ENCODE assay signal across 35 cellular contexts in the genomic region with DNA sequence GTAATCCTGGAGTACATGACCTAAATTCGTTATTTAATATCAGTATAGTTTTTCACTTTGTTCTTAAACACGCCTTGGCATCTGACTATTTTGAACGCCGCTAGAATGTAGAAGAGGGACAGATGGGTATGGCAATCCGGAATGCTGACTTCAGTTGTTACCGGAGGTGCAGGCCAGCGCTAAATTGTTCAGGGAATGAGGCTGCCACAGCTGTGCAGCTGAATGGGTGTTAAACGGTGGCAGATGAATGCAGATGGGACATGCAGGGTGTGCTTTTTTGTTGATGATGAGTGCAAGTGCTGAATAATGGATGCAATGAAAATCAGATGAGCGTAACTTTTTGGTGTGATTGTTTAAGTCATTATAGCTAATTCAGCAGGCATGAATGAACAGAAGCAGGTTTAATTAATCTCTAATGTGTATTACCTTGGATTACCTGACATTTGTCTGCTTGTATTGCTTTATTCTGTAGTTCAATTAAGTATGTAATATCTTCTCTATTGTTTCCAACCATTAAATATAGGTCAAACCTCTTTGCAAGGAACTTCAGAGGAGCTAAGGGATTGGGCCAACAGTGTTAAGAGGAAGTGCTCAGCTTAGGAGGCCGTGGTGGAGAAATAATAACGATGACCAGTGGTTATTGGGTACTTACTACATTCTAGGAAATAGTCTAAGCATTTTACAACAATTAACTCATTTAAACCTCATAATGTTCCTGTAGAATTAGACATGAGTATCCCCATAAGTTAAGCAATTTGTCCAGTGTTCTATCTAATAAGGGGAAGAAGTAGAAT. TPM values are rescaled to one million over a fixed set of nuclear protein-coding genes. Genes with fewer than 3 reads are reported as not detected.
A peak's percentile ranks its signal among the peaks of the same experiment; 100 is the strongest.
DNase-seq lines count a peak whose midpoint lies in the region; ATAC-seq, FAIRE-seq and TF ChIP-seq lines count a peak whose summit lies in the region.
"Had no signal": no experiment of that assay in that cellular context is flagged by ENCODE, and none has a peak within 500 bp of the region (broad histone marks: within the 10 kb centered on the region; RNA-seq: fewer than 3 reads in every experiment).

No MANE protein-coding gene starts in this region.

- peaks cover 31% of the 10 kb centered on the region for H3K4me1 Mint-ChIP-seq in activated T-cell treated with anti-CD3 and anti-CD28 coated beads, Interleukin-2, amount 50 U/mL, for 72 hours (ENCODE audit: low read depth)
- peaks cover 36% of the 10 kb centered on the region for H3K4me1 Mint-ChIP-seq in HFFc6 (ENCODE audit: low read depth)

- H3K36me3 Mint-ChIP-seq in activated T-cell treated with anti-CD3 and anti-CD28 coated beads, Interleukin-2, amount 50 U/mL, for 72 hours (ENCODE audit: insufficient read depth in 2 of 2) = peaks cover 0 to 2% of the 10 kb centered on the region in 2 donors
- H3K36me3 Mint-ChIP-seq in HFFc6 (ENCODE audit: low read depth) = peaks cover 15% of the 10 kb centered on the region; the same call in 1 of the 2 replicates
- H3K36me3 Mint-ChIP-seq: naive thymus-derived CD8-positive, alpha-beta T cell had no signal

- no peak overlapping the region for H3K27ac Mint-ChIP-seq in activated T-cell treated with anti-CD3 and anti-CD28 coated beads, Interleukin-2, amount 50 U/mL, for 72 hours
- no peak overlapping the region; the same call in 1 of the 2 replicates for H3K27ac Mint-ChIP-seq in HFFc6
- H3K27ac Mint-ChIP-seq: activated naive CD8-positive, alpha-beta T cell treated with anti-CD3 and anti-CD28 coated beads, Interleukin-2, amount 50 U/mL, for 24 hours; naive thymus-derived CD8-positive, alpha-beta T cell had no signal

- H3K4me2 ChIP-seq in OCI-LY3 (ENCODE audit: low read length) (peak overlapping the region; percentile 89), smooth muscle cell (no peak overlapping the region)

- H3K79me2 ChIP-seq in OCI-LY3 (ENCODE audit: low read length) = no peaks in the 10 kb centered on the region
- no peaks in the 10 kb centered on the region for H3K79me2 ChIP-seq in smooth muscle cell (ENCODE audit: low read depth)

- H3K27ac ChIP-seq in OCI-LY3 (ENCODE audit: low read length) = peak overlapping the region; percentile 69; the same call in 1 of the 2 replicates
- peak overlapping the region; percentile 99 for H3K27ac ChIP-seq in smooth muscle cell (ENCODE audit: low read depth)
- H3K27ac ChIP-seq: gastrocnemius medialis, left ventricle myocardium inferior, skin epidermis, transverse colon had no signal

- H3F3A ChIP-seq in smooth muscle cell (ENCODE audit: low read depth) = peaks cover 25% of the 10 kb centered on the region

- FAIRE-seq in frontal cortex (lab: Jason Lieb, UNC) = no peak
- FAIRE-seq: endometrium had no signal

- TF ChIP-seq CTCF in OCI-LY3 (IDR thresholded peaks at IDR 0.05; ENCODE audit: low read depth, low read length) = no peak
- TF ChIP-seq CTCF in smooth muscle cell (IDR thresholded peaks at IDR 0.05; ENCODE audit: borderline replicate concordance, insufficient read depth, poor library complexity, severe bottlenecking) = no peak
- no peak for TF ChIP-seq CTCF in HFFc6 (IDR thresholded peaks at IDR 0.05)

- H3K9ac ChIP-seq in OCI-LY3 (ENCODE audit: low read length) (peak overlapping the region; percentile 28; the same call in 1 of the 2 replicates), smooth muscle cell (ENCODE audit: low read depth) (peak overlapping the region; percentile 7)

- H3K4me1 ChIP-seq in OCI-LY3 (ENCODE audit: low read length) = peaks cover 73% of the 10 kb centered on the region
- H3K4me1 ChIP-seq in smooth muscle cell (ENCODE audit: low read depth) = peaks cover 35% of the 10 kb centered on the region
- H3K4me1 ChIP-seq: gastrocnemius medialis, left ventricle myocardium inferior had no signal

- H3K27me3 ChIP-seq in OCI-LY3 (ENCODE audit: low read depth, low read length) = peaks cover 4% of the 10 kb centered on the region; the same call in 1 of the 2 replicates
- H3K27me3 ChIP-seq in smooth muscle cell (ENCODE audit: low read depth) = no peaks in the 10 kb centered on the region
- H3K27me3 ChIP-seq: MG63, transverse colon had no signal

- H3K9me3 Mint-ChIP-seq in activated T-cell treated with anti-CD3 and anti-CD28 coated beads, Interleukin-2, amount 50 U/mL, for 72 hours = no peaks in the 10 kb centered on the region
- no peaks in the 10 kb centered on the region for H3K9me3 Mint-ChIP-seq in HFFc6
- H3K9me3 Mint-ChIP-seq: activated naive CD8-positive, alpha-beta T cell treated with anti-CD3 and anti-CD28 coated beads, Interleukin-2, amount 50 U/mL, for 24 hours; H9; T-helper 1 cell treated with Interleukin-12 subunit alpha and Interleukin-12 subunit beta and Interleukin-4 antibody, amounts not matched to agents 30 μg/mL and 1 μg/mL, for 36 hours had no signal

- H2AFZ ChIP-seq in OCI-LY3 (ENCODE audit: low read depth, low read length) = no peak overlapping the region
- no peak overlapping the region for H2AFZ ChIP-seq in smooth muscle cell (ENCODE audit: low read depth)

- ATAC-seq in activated T-cell treated with anti-CD3 and anti-CD28 coated beads, Interleukin-2, amount 50 U/mL, for 72 hours (replicated peaks in 1 of 2) = no peak
- ATAC-seq: activated naive CD8-positive, alpha-beta T cell treated with anti-CD3 and anti-CD28 coated beads, Interleukin-2, amount 50 U/mL, for 24 hours; gastrocnemius medialis; naive thymus-derived CD8-positive, alpha-beta T cell had no signal

- H3K4me3 ChIP-seq in OCI-LY3 (ENCODE audit: low read length) = peak overlapping the region; percentile 65
- H3K4me3 ChIP-seq in smooth muscle cell = no peak overlapping the region
- H3K4me3 ChIP-seq: gastrocnemius medialis, left ventricle myocardium inferior, MG63, skin epidermis, transverse colon had no signal

- H4K20me1 ChIP-seq in OCI-LY3 (ENCODE audit: insufficient read depth, low read length) = no peaks in the 10 kb centered on the region
- H4K20me1 ChIP-seq in smooth muscle cell (ENCODE audit: low read depth) = no peaks in the 10 kb centered on the region

- H3K9me3 ChIP-seq in OCI-LY3 (ENCODE audit: insufficient read depth, low read length) (no peaks in the 10 kb centered on the region), smooth muscle cell (replicated peaks; ENCODE audit: low read depth) (no peaks in the 10 kb centered on the region)
- H3K9me3 ChIP-seq: gastrocnemius medialis, left ventricle myocardium inferior, MG63, transverse colon had no signal

- H3K27me3 Mint-ChIP-seq in activated T-cell treated with anti-CD3 and anti-CD28 coated beads, Interleukin-2, amount 50 U/mL, for 72 hours (ENCODE audit: low read depth) = peaks cover 46% of the 10 kb centered on the region
- H3K27me3 Mint-ChIP-seq in HFFc6 (ENCODE audit: insufficient read depth) = no peaks in the 10 kb centered on the region

- DNase-seq in NCI-H748 (lab: John Stamatoyannopoulos, UW; ENCODE audit: unreplicated experiment) (peak; percentile 10), NCI-H748 treated with DMSO at 0.1 percent for 48 hours (lab: John Stamatoyannopoulos, UW) (no peak), kidney tubule cell (ENCODE audit: low spot score) (peak; percentile 28), smooth muscle cell (lab: John Stamatoyannopoulos, UW; ENCODE audit: unreplicated experiment) (no peak), frontal cortex (ENCODE audit: low spot score in 2 of 2) (no peak), HFFc6 (no peak)
- DNase-seq in activated T-cell treated with anti-CD3 and anti-CD28 coated beads, Interleukin-2, amount 50 U/mL, for 72 hours = no peak
- DNase-seq: activated CD4-positive, alpha-beta T cell treated with anti-CD3 and anti-CD28 coated beads for 4 hours; activated CD8-positive, alpha-beta memory T cell treated with anti-CD3 and anti-CD28 coated beads for 24 hours; activated gamma-delta T cell; activated naive CD8-positive, alpha-beta T cell treated with anti-CD3 and anti-CD28 coated beads, Interleukin-2, amount 50 U/mL, for 24 hours; activated T-cell treated with anti-CD3 and anti-CD28 coated beads, Interleukin-2, amount 50 U/mL, for 1 hour; central memory CD4-positive, alpha-beta T cell; COR-L47; dermis blood vessel endothelial cell; DMS79; gastrocnemius medialis; H9; hypothalamus; KG1; left ventricle myocardium inferior; MG63; naive thymus-derived CD8-positive, alpha-beta T cell; NCI-H1417 treated with DMSO at 0.1 percent for 48 hours; NCI-H2107; NCI-H446 treated with DMSO at 0.1 percent for 48 hours; RPMI8226; stimulated activated CD4-positive, alpha-beta T cell treated with anti-CD3 and anti-CD28 coated beads, Interleukin-2, amount 100 ng/mL, for 24 hours; transverse colon had no signal

- 85% methylated on average over 11 of the region's 11 CpGs for WGBS in smooth muscle cell (ENCODE audit: low lambda C conversion rate)

- no peaks in the 10 kb centered on the region for H3K36me3 ChIP-seq in OCI-LY3 (replicated peaks; ENCODE audit: low read depth, low read length)
- no peaks in the 10 kb centered on the region for H3K36me3 ChIP-seq in smooth muscle cell (ENCODE audit: low read depth)
- H3K36me3 ChIP-seq: gastrocnemius medialis, left ventricle myocardium inferior, MG63, transverse colon had no signal

- H3K4me3 Mint-ChIP-seq in activated T-cell treated with anti-CD3 and anti-CD28 coated beads, Interleukin-2, amount 50 U/mL, for 72 hours = no peak overlapping the region
- no peak overlapping the region for H3K4me3 Mint-ChIP-seq in HFFc6
- H3K4me3 Mint-ChIP-seq: activated naive CD8-positive, alpha-beta T cell treated with anti-CD3 and anti-CD28 coated beads, Interleukin-2, amount 50 U/mL, for 24 hours; H9; T-helper 1 cell treated with Interleukin-12 subunit alpha and Interleukin-12 subunit beta and Interleukin-4 antibody, amounts not matched to agents 30 μg/mL and 1 μg/mL, for 36 hours had no signal

RNA-seq across cellular contexts. Expression of gene CREG2, which starts 11.9 kb away (rescaled TPM):
- total RNA-seq in smooth muscle cell = 0.54 and 1.2 TPM in 2 replicates
- 0.62 and 4.0 TPM in 2 replicates for polyA plus RNA-seq in smooth muscle cell
- total RNA-seq in activated T-cell treated with anti-CD3 and anti-CD28 coated beads, Interleukin-2, amount 50 U/mL, for 72 hours = not detected
- 9.8 TPM for total RNA-seq in frontal cortex
- not detected for total RNA-seq in HFFc6 (2021; fragmentation: NEBNext Ultra II Directional; extraction: Animal tissue kit (Norgen Biotek cat#: 25700))
- total RNA-seq: gastrocnemius medialis; left ventricle myocardium inferior; naive thymus-derived CD8-positive, alpha-beta T cell; osteocyte; SK-MEL-5 had no signal
- polyA plus RNA-seq: naive thymus-derived CD8-positive, alpha-beta T cell had no signal

Comparison
In these comparisons a context has a peak if more than half of its experiments do, and no peak if none do; other contexts are left out.
1. DNase-seq: peak in NCI-H748 (single experiment) and kidney tubule cell (single experiment); none in NCI-H748 treated with DMSO at 0.1 percent for 48 hours (single experiment), smooth muscle cell (single experiment), activated T-cell treated with anti-CD3 and anti-CD28 coated beads, Interleukin-2, amount 50 U/mL, for 72 hours (0 of 2), frontal cortex (0 of 2) and HFFc6 (single experiment).